ENCODE assay signal across 19 cellular contexts in genomic region chr7:14016950-14017349, GRCh38. TPM values are rescaled to one million over a fixed set of nuclear protein-coding genes. Genes with fewer than 3 reads are reported as not detected.
DNase-seq lines count a peak whose midpoint lies in the region; ATAC-seq and TF ChIP-seq lines count a peak whose summit lies in the region.
"Had no signal": no experiment of that assay in that cellular context is flagged by ENCODE, and none has a peak within 500 bp of the region (broad histone marks: within the 10 kb centered on the region; RNA-seq: fewer than 3 reads in every experiment).

No MANE protein-coding gene starts in this region.

- H3K79me2 ChIP-seq in mammary epithelial cell (ENCODE audit: insufficient read depth, low read length) (no peaks in the 10 kb centered on the region), smooth muscle cell (ENCODE audit: low read depth) (no peaks in the 10 kb centered on the region)

- H3F3A ChIP-seq in smooth muscle cell (ENCODE audit: low read depth), result no peaks in the 10 kb centered on the region

- no peak for TF ChIP-seq POLR2A in breast epithelium (IDR thresholded peaks at IDR 0.05)

- TF ChIP-seq CTCF in mammary epithelial cell (conservative IDR thresholded peaks at IDR 0.05 in 1 of 2, IDR thresholded peaks at IDR 0.05 in 1 of 2; ENCODE audit: extremely low read depth in 1 of 2, insufficient read depth in 1 of 2, low read depth in 1 of 2, low read length in 2 of 2), result no peak
- no peak for TF ChIP-seq CTCF in breast epithelium (IDR thresholded peaks at IDR 0.05)
- TF ChIP-seq CTCF in smooth muscle cell (IDR thresholded peaks at IDR 0.05; ENCODE audit: borderline replicate concordance, insufficient read depth, poor library complexity, severe bottlenecking), result no peak
- no peak for TF ChIP-seq CTCF in right atrium auricular region (IDR thresholded peaks at IDR 0.05)

- H3K4me3 ChIP-seq in mammary epithelial cell (replicated peaks in 1 of 3; ENCODE audit: insufficient read depth in 1 of 3, low read depth in 2 of 3, low read length in 3 of 3), result no peak overlapping the region
- no peak overlapping the region for H3K4me3 ChIP-seq in breast epithelium
- H3K4me3 ChIP-seq in smooth muscle cell, result no peak overlapping the region
- H3K4me3 ChIP-seq in right atrium auricular region, result no peak overlapping the region
- H3K4me3 ChIP-seq: BLaER1 treated with 17β-estradiol and CSF1 and Interleukin-3, amounts not matched to agents 10 nM and 100 nM; K562; PC-9 had no signal

- intact Hi-C loops in mammary epithelial cell (cut with micrococcal nuclease), result no loop called here
- intact Hi-C loops in breast epithelium (cut with DNase I; ENCODE audit: low total_unique reads), result no loop called here

- dilution Hi-C loops in mammary epithelial cell (cut with HindIII; ENCODE audit: low sequenced_read_pairs), result no loop called here

- ATAC-seq in HG02623 (IDR thresholded peaks at IDR 0.05; ENCODE audit: unreplicated experiment) (no peak), HG02759 (IDR thresholded peaks at IDR 0.05; ENCODE audit: unreplicated experiment) (no peak)
- ATAC-seq: K562 had no signal

- CTCF ChIA-PET in mammary epithelial cell (lab: Charles Lee; ENCODE audit: low non-redundant PET), result no interaction called here

- 93% methylated on average over 2 of the region's 2 CpGs for WGBS in mammary epithelial cell (ENCODE audit: low coverage, missing lambda C conversion rate)
- WGBS in smooth muscle cell (ENCODE audit: low lambda C conversion rate), result 27% methylated on average over 2 of the region's 2 CpGs

- no TSS peak for BruUV-seq in mammary epithelial cell (replicated peaks; lab: Mats Ljungman, UMichigan)

- no peak overlapping the region for H3K4me2 ChIP-seq in mammary epithelial cell (ENCODE audit: insufficient read depth, low read depth, low read length)
- H3K4me2 ChIP-seq in smooth muscle cell, result peak overlapping the region; percentile 9
- H3K4me2 ChIP-seq: BLaER1 treated with 17β-estradiol and CSF1 and Interleukin-3, amounts not matched to agents 10 nM and 100 nM; PC-9 had no signal

- H3K9ac ChIP-seq in mammary epithelial cell (ENCODE audit: insufficient read depth, low read length) (no peak overlapping the region), smooth muscle cell (ENCODE audit: low read depth) (no peak overlapping the region)
- H3K9ac ChIP-seq: BLaER1 treated with 17β-estradiol and CSF1 and Interleukin-3, amounts not matched to agents 10 nM and 100 nM had no signal

- H2AFZ ChIP-seq in mammary epithelial cell (ENCODE audit: low read depth, low read length) (peak overlapping the region; percentile 0), smooth muscle cell (ENCODE audit: low read depth) (peak overlapping the region; percentile 19)
- H2AFZ ChIP-seq: PC-9 had no signal

- in situ Hi-C loops in mammary epithelial cell (cut with MboI; ENCODE audit: low sequenced_read_pairs in 2 of 2), result no loop called here

- H3K4me1 ChIP-seq in mammary epithelial cell (ENCODE audit: insufficient read depth, low read length), result peaks cover 13% of the 10 kb centered on the region
- no peaks in the 10 kb centered on the region for H3K4me1 ChIP-seq in breast epithelium
- H3K4me1 ChIP-seq in smooth muscle cell (ENCODE audit: low read depth), result no peaks in the 10 kb centered on the region
- no peaks in the 10 kb centered on the region for H3K4me1 ChIP-seq in right atrium auricular region
- H3K4me1 ChIP-seq: BLaER1 treated with 17β-estradiol and CSF1 and Interleukin-3, amounts not matched to agents 10 nM and 100 nM had no signal

- DNase-seq in mammary epithelial cell (no peak), breast epithelium (ENCODE audit: low spot score in 2 of 2) (no peak), amniotic epithelial cell (ENCODE audit: low read depth) (peak; percentile 48), iris pigment epithelial cell (ENCODE audit: low read depth) (peak; percentile 5), smooth muscle cell (lab: John Stamatoyannopoulos, UW; ENCODE audit: unreplicated experiment) (no peak), right atrium auricular region (ENCODE audit: low spot score) (no peak)
- DNase-seq: CD8-positive, alpha-beta memory T cell; DMS79; NCI-H1417 treated with DMSO at 0.1 percent for 48 hours; NCI-H2029; NCI-H2171; NCI-H446 treated with DMSO at 0.1 percent for 48 hours; NCI-H748 treated with DMSO at 0.1 percent for 48 hours; PC-9 had no signal

- no peaks in the 10 kb centered on the region for H4K20me1 ChIP-seq in mammary epithelial cell (ENCODE audit: insufficient read depth, low read length)
- no peaks in the 10 kb centered on the region for H4K20me1 ChIP-seq in smooth muscle cell (ENCODE audit: low read depth)
- H4K20me1 ChIP-seq: BLaER1 treated with 17β-estradiol and CSF1 and Interleukin-3, amounts not matched to agents 10 nM and 100 nM had no signal

- no peaks in the 10 kb centered on the region for H3K36me3 ChIP-seq in mammary epithelial cell (ENCODE audit: insufficient read depth, low read length)
- H3K36me3 ChIP-seq in breast epithelium, result no peaks in the 10 kb centered on the region
- H3K36me3 ChIP-seq in smooth muscle cell (ENCODE audit: low read depth), result no peaks in the 10 kb centered on the region
- no peaks in the 10 kb centered on the region for H3K36me3 ChIP-seq in right atrium auricular region
- H3K36me3 ChIP-seq: BLaER1 treated with 17β-estradiol and CSF1 and Interleukin-3, amounts not matched to agents 10 nM and 100 nM had no signal

- no peaks in the 10 kb centered on the region for H3K27me3 ChIP-seq in mammary epithelial cell (ENCODE audit: insufficient read depth, low read length)
- no peaks in the 10 kb centered on the region for H3K27me3 ChIP-seq in breast epithelium
- H3K27me3 ChIP-seq in smooth muscle cell (ENCODE audit: low read depth), result no peaks in the 10 kb centered on the region
- H3K27me3 ChIP-seq in right atrium auricular region, result no peaks in the 10 kb centered on the region
- H3K27me3 ChIP-seq: BLaER1 treated with 17β-estradiol and CSF1 and Interleukin-3, amounts not matched to agents 10 nM and 100 nM had no signal

- H3K9me3 ChIP-seq in mammary epithelial cell (replicated peaks; ENCODE audit: insufficient read depth, low read length), result no peaks in the 10 kb centered on the region
- no peaks in the 10 kb centered on the region for H3K9me3 ChIP-seq in breast epithelium
- no peaks in the 10 kb centered on the region for H3K9me3 ChIP-seq in smooth muscle cell (replicated peaks; ENCODE audit: low read depth)
- H3K9me3 ChIP-seq in right atrium auricular region, result peaks cover 0 to 8% of the 10 kb centered on the region in 2 donors
- H3K9me3 ChIP-seq: BLaER1 treated with 17β-estradiol and CSF1 and Interleukin-3, amounts not matched to agents 10 nM and 100 nM had no signal

- H3K27ac ChIP-seq in mammary epithelial cell (ENCODE audit: insufficient read depth, low read depth, low read length) (no peak overlapping the region), breast epithelium (no peak overlapping the region), smooth muscle cell (ENCODE audit: low read depth) (peak overlapping the region; percentile 53), right atrium auricular region (no peak overlapping the region)
- H3K27ac ChIP-seq: 22Rv1; BLaER1 treated with 17β-estradiol and CSF1 and Interleukin-3, amounts not matched to agents 10 nM and 100 nM; PC-9 had no signal

RNA-seq across cellular contexts. Expression of gene ETV1, which starts 27.5 kb away (rescaled TPM):
- total RNA-seq in mammary epithelial cell (10 to 100 TPM; 10.7 to 14.9 TPM), breast epithelium (10 to 100 TPM in 1 of 3 donors, 1 to 10 TPM in 2; 3.2 to 10.1 (median 5.6) TPM), smooth muscle cell (27.8 and 37.5 TPM in 2 replicates), right atrium auricular region (10 to 100 TPM; 27.7 to 58.4 TPM)
- polyA plus RNA-seq in mammary epithelial cell (14.6 TPM), smooth muscle cell (18.2 and 24.3 TPM in 2 replicates)
- polyA minus RNA-seq in mammary epithelial cell, result 30.5 TPM

Comparison
In these comparisons a context has a peak if more than half of its experiments do, and no peak if none do; other contexts are left out.
1. DNase-seq: peak in amniotic epithelial cell (single experiment) and iris pigment epithelial cell (single experiment); none in mammary epithelial cell (single experiment), breast epithelium (0 of 2), smooth muscle cell (single experiment) and right atrium auricular region (single experiment).